8 cellular contexts compared by ENCODE assay signal in genomic region chr11:9688716-9689511, GRCh38.
DNase-seq lines count a peak whose midpoint lies in the region; ATAC-seq lines count a peak whose summit lies in the region.

No MANE protein-coding gene starts in this region.

- no peaks in the 10 kb centered on the region for H3K36me3 ChIP-seq in stomach smooth muscle (ENCODE audit: control insufficient read depth in 2 of 2, insufficient read depth in 2 of 2, low read length in 2 of 2)

- H3K4me1 ChIP-seq in stomach smooth muscle (ENCODE audit: control insufficient read depth, insufficient read depth, low read length): peaks cover 18% of the 10 kb centered on the region

- H3K27me3 ChIP-seq in stomach smooth muscle (ENCODE audit: control insufficient read depth in 1 of 2, insufficient read depth in 2 of 2, low read length in 2 of 2): no peaks in the 10 kb centered on the region

- no peak overlapping the region for H3K9ac ChIP-seq in stomach smooth muscle (ENCODE audit: low read length in 2 of 2)

- peak overlapping the region; percentile 71 for H3K27ac ChIP-seq in stomach smooth muscle (ENCODE audit: low read length)

- peak overlapping the region; percentile 17 to 45 for H3K4me3 ChIP-seq in stomach smooth muscle (ENCODE audit: low read length in 2 of 2)

- ATAC-seq in GM18502 (IDR thresholded peaks at IDR 0.05; ENCODE audit: poor library complexity, unreplicated experiment): peak; percentile 84
- peak; percentile 76 for ATAC-seq in GM21825 (IDR thresholded peaks at IDR 0.05; ENCODE audit: unreplicated experiment)

- no peaks in the 10 kb centered on the region for H3K9me3 ChIP-seq in stomach smooth muscle (ENCODE audit: control insufficient read depth in 2 of 2, low read length in 2 of 2)

- DNase-seq in KG1 (lab: John Stamatoyannopoulos, UW) (peak; percentile 39), amygdala (lab: John Stamatoyannopoulos, UW) (peak in 33 of 56 donors; percentile 7 to 71 (median 39)), iris pigment epithelial cell (ENCODE audit: low read depth) (peak; percentile 90), COLO668 (lab: John Stamatoyannopoulos, UW; ENCODE audit: unreplicated experiment) (no peak)
- DNase-seq in effector CD4-positive, alpha-beta T cell: no peak

Comparison
In these comparisons a context has a peak if more than half of its experiments do, and no peak if none do; other contexts are left out.
1. DNase-seq: peak in KG1 (single experiment), amygdala (33 of 56) and iris pigment epithelial cell (single experiment); none in effector CD4-positive, alpha-beta T cell (single experiment) and COLO668 (single experiment).